Comparison of ENCODE assay signal across 28 cellular contexts in genomic region chr7:154942718-154943117, GRCh38.
"Had no signal": no experiment of that assay in that cellular context is flagged by ENCODE, and none has a peak within 500 bp of the region (broad histone marks: within the 10 kb centered on the region; RNA-seq: fewer than 3 reads in every experiment).

No MANE protein-coding gene starts in this region.

- H3K4me3 ChIP-seq: left ventricle myocardium inferior, lung, neural progenitor cell, psoas muscle, right atrium auricular region, right lobe of liver, smooth muscle cell, stomach, testis, thyroid gland, transverse colon, upper lobe of left lung had no signal

- ATAC-seq: natural killer cell; psoas muscle; right lobe of liver; stimulated activated naive B cell treated with anti-CD40 and anti-IgM and Interleukin-4, amounts not matched to agents 10 μg/mL and 1 μg/mL and 100 μg/mL, for 72 hours; stimulated activated naive CD8-positive, alpha-beta T cell treated with anti-CD3 and anti-CD28 coated beads, Interleukin-15, Interleukin-2, amounts not matched to agents 100 U/mL and 50 U/mL, for 24 hours had no signal

- DNase-seq: hypothalamus; immature natural killer cell; kidney; left ventricle myocardium inferior; mesendoderm; naive B cell; natural killer cell; nephron progenitor cell; occipital lobe; psoas muscle; right lobe of liver; stimulated activated CD4-positive, alpha-beta T cell treated with anti-CD3 and anti-CD28 coated beads, Interleukin-1b, Interleukin-23, amount 100 ng/mL, for 48 hours; stimulated activated CD4-positive, alpha-beta T cell treated with anti-CD3 and anti-CD28 coated beads, Interleukin-2, amount 100 ng/mL, for 48 hours; stimulated activated CD4-positive, alpha-beta T cell treated with anti-CD3 and anti-CD28 coated beads, Interleukin-4, amount 100 ng/mL, for 4 hours; stimulated activated CD8-positive, alpha-beta memory T cell treated with anti-CD3 and anti-CD28 coated beads, Interleukin-4, amount 100 ng/mL, for 48 hours; stimulated activated naive B cell treated with anti-CD40 and anti-IgM and Interleukin-4, amounts not matched to agents 10 μg/mL and 1 μg/mL and 100 μg/mL, for 72 hours; stimulated activated naive CD8-positive, alpha-beta T cell treated with anti-CD3 and anti-CD28 coated beads, Interleukin-15, Interleukin-2, amounts not matched to agents 100 U/mL and 50 U/mL, for 24 hours; stomach; testis; thyroid gland; transverse colon; upper lobe of left lung had no signal

- H2AFZ ChIP-seq: neural progenitor cell, parathyroid adenoma had no signal

- H3K9me3 ChIP-seq: neutrophil, psoas muscle, right lobe of liver, stomach, testis, thyroid gland, transverse colon, upper lobe of left lung had no signal

- H3K27ac ChIP-seq: left ventricle myocardium inferior, neural progenitor cell, neutrophil, parathyroid adenoma, psoas muscle, right atrium auricular region, right lobe of liver, stomach, testis, thyroid gland, transverse colon, upper lobe of left lung had no signal

- H3K4me1 ChIP-seq: left ventricle myocardium inferior, neural progenitor cell, parathyroid adenoma, psoas muscle, right atrium auricular region, right lobe of liver, testis, thyroid gland, transverse colon, upper lobe of left lung had no signal

- H3K4me2 ChIP-seq: neural progenitor cell, smooth muscle cell had no signal

- H3K9ac ChIP-seq: neural progenitor cell, parathyroid adenoma had no signal

- H3K79me2 ChIP-seq: parathyroid adenoma had no signal

- H3K27me3 ChIP-seq: neural progenitor cell, neutrophil, right atrium auricular region, right lobe of liver, stomach, testis, thyroid gland, transverse colon, upper lobe of left lung had no signal
